ENCODE assay signal across 12 cellular contexts in genomic region chr6:33831725-33832124, GRCh38. TPM values are rescaled to one million over a fixed set of nuclear protein-coding genes. Genes with fewer than 3 reads are reported as not detected.
"Had no signal": no experiment of that assay in that cellular context is flagged by ENCODE, and none has a peak within 500 bp of the region (broad histone marks: within the 10 kb centered on the region; RNA-seq: fewer than 3 reads in every experiment).

No MANE protein-coding gene starts in this region.

RNA-seq across cellular contexts. Expression of gene MLN, which starts 27.9 kb away (rescaled TPM):
- total RNA-seq: OCI-LY7, PC-3, PC-9, Peyer's patch, Right ventricle myocardium inferior, Right ventricle myocardium superior, RPMI7951, SJCRH30, SJSA1, SK-MEL-5, T-cell had no signal
- polyA plus RNA-seq: SK-N-SH had no signal
